10 cellular contexts compared by ENCODE assay signal in the genomic region with DNA sequence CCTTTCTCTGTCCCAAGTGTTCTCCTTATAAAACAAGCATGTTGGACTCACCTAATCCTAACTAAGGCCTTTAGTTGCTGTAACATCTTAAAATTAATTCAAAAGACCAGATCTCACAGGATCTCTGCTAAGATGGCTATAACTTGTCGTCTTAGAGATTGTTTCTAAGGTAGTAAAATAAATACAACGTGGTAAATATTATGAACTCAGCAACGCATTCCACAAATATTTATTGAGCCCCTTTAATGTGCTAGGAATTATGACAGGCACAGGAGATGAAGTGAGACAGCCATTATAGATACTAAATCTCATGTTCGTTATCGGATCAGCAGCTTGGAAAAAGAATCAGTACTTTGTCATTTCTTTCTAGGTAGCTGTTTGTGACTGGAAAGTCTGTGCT. TPM values are rescaled to one million over a fixed set of nuclear protein-coding genes. Genes with fewer than 3 reads are reported as not detected.
DNase-seq lines count a peak whose midpoint lies in the region; ATAC-seq and TF ChIP-seq lines count a peak whose summit lies in the region.
"Had no signal": no experiment of that assay in that cellular context is flagged by ENCODE, and none has a peak within 500 bp of the region (broad histone marks: within the 10 kb centered on the region; RNA-seq: fewer than 3 reads in every experiment).

No MANE protein-coding gene starts in this region.

- CTCF ChIA-PET in CD8-positive, alpha-beta T cell (lab: Charles Lee): interaction anchor here (1.0 to 1.5 kb wide), 5 partner anchors 11 to 96 kb away, joined by 3 to 5 read pairs (median 4); a partner anchor contains a TSS

- intact Hi-C loops in CD8-positive, alpha-beta T cell (cut with DNase I, micrococcal nuclease): loop anchor here in 1 of 2 experiments (1.0 to 2.0 kb wide), 4 partner anchors 21 to 83 kb away; a partner anchor contains a TSS

- H3K27me3 Mint-ChIP-seq in CD8-positive, alpha-beta T cell (ENCODE audit: low read depth): no peaks in the 10 kb centered on the region
- H3K27me3 Mint-ChIP-seq in brain (no peaks in the 10 kb centered on the region), GM23338 (ENCODE audit: insufficient read depth, low read depth, poor library complexity) (peaks cover 9% of the 10 kb centered on the region)

- peak overlapping the region; percentile 38 for H3K27ac ChIP-seq in CD8-positive, alpha-beta T cell (ENCODE audit: low read depth, low read length)
- H3K27ac ChIP-seq in GM23338 (ENCODE audit: low read depth): no peak overlapping the region

- H3K36me3 Mint-ChIP-seq in CD8-positive, alpha-beta T cell: no peaks in the 10 kb centered on the region
- H3K36me3 Mint-ChIP-seq in brain: no peaks in the 10 kb centered on the region
- H3K36me3 Mint-ChIP-seq in GM23338 (ENCODE audit: low read depth): no peaks in the 10 kb centered on the region

- H3K27ac Mint-ChIP-seq in CD8-positive, alpha-beta T cell: peak overlapping the region; percentile 88
- peak overlapping the region in 4 of 5 experiments; percentile 35 to 80 (median 51) for H3K27ac Mint-ChIP-seq in brain
- no peak overlapping the region for H3K27ac Mint-ChIP-seq in GM23338

- no peaks in the 10 kb centered on the region for H4K20me1 ChIP-seq in GM23338 (replicated peaks; ENCODE audit: insufficient read depth)

- H3K27me3 ChIP-seq in CD8-positive, alpha-beta T cell (ENCODE audit: insufficient read depth, low read length): no peaks in the 10 kb centered on the region
- H3K27me3 ChIP-seq in GM23338 (ENCODE audit: insufficient read depth): peaks cover 5% of the 10 kb centered on the region; the same call in 1 of the 2 replicates

- no peaks in the 10 kb centered on the region for H3K79me2 ChIP-seq in GM23338 (replicated peaks; ENCODE audit: insufficient read depth)

- H3K4me1 Mint-ChIP-seq in CD8-positive, alpha-beta T cell (ENCODE audit: low read depth): peaks cover 75% of the 10 kb centered on the region
- peaks cover 12% of the 10 kb centered on the region for H3K4me1 Mint-ChIP-seq in brain
- peaks cover 7% of the 10 kb centered on the region; the same call in 2 of the 3 replicates for H3K4me1 Mint-ChIP-seq in GM23338

- H2AFZ ChIP-seq in GM23338: no peak overlapping the region

- peaks cover 75% of the 10 kb centered on the region for H3K4me1 ChIP-seq in CD8-positive, alpha-beta T cell (ENCODE audit: insufficient read depth, low read length)
- no peaks in the 10 kb centered on the region; the same call in 1 of the 2 replicates for H3K4me1 ChIP-seq in GM23338 (ENCODE audit: insufficient read depth)

- no peaks in the 10 kb centered on the region for H3K9me2 ChIP-seq in GM23338 (ENCODE audit: insufficient read depth)

- peaks cover 3% of the 10 kb centered on the region for H3K9me3 Mint-ChIP-seq in CD8-positive, alpha-beta T cell
- H3K9me3 Mint-ChIP-seq in brain (peaks cover 0 to 7% (median 0%) of the 10 kb centered on the region in 5 experiments), GM23338 (no peaks in the 10 kb centered on the region)

- H3K4me3 ChIP-seq in CD8-positive, alpha-beta T cell (ENCODE audit: low read depth, low read length): peak overlapping the region; percentile 8
- H3K4me3 ChIP-seq in GM23338 (no peak overlapping the region), foreskin fibroblast (ENCODE audit: low read depth in 1 of 2, low read length in 2 of 2) (no peak overlapping the region)

- no peaks in the 10 kb centered on the region for H3K36me3 ChIP-seq in CD8-positive, alpha-beta T cell (ENCODE audit: insufficient read depth, low read length)
- no peaks in the 10 kb centered on the region for H3K36me3 ChIP-seq in GM23338 (ENCODE audit: insufficient read depth)

- no peak for TF ChIP-seq CTCF in CD8-positive, alpha-beta T cell (IDR thresholded peaks at IDR 0.05)
- no peak for TF ChIP-seq CTCF in brain (conservative IDR thresholded peaks at IDR 0.05)
- TF ChIP-seq CTCF in omental fat pad (IDR thresholded peaks at IDR 0.05): no peak
- TF ChIP-seq CTCF in GM23338 (conservative IDR thresholded peaks at IDR 0.05; ENCODE audit: low read depth in 2 of 2): no peak
- no peak for TF ChIP-seq CTCF in foreskin fibroblast (IDR thresholded peaks at IDR 0.05; ENCODE audit: low read depth, low read length)

- H3F3A ChIP-seq in GM23338 (replicated peaks; ENCODE audit: low read depth): no peaks in the 10 kb centered on the region

- H3K4me3 Mint-ChIP-seq in CD8-positive, alpha-beta T cell: peak overlapping the region; percentile 58
- no peak overlapping the region for H3K4me3 Mint-ChIP-seq in brain
- no peak overlapping the region for H3K4me3 Mint-ChIP-seq in GM23338

- H3K9me3 ChIP-seq in CD8-positive, alpha-beta T cell (ENCODE audit: low read length): no peaks in the 10 kb centered on the region

- no peak for ATAC-seq in CD8-positive, alpha-beta T cell
- ATAC-seq in HG02973 (IDR thresholded peaks at IDR 0.05; ENCODE audit: unreplicated experiment) (peak; percentile 15), omental fat pad (ENCODE audit: low FRiP score) (peak; percentile 30), GM23338 (no peak), HG03432 (IDR thresholded peaks at IDR 0.05; ENCODE audit: unreplicated experiment) (no peak)

- no peak overlapping the region for H3K4me2 ChIP-seq in GM23338

- no peak for DNase-seq in CD8-positive, alpha-beta T cell
- no peak for DNase-seq in omental fat pad (ENCODE audit: low spot score)
- no peak for DNase-seq in NCI-H526 treated with DMSO at 0.1 percent for 48 hours (lab: John Stamatoyannopoulos, UW)
- no peak for DNase-seq in GM23338 (ENCODE audit: low spot score)
- no peak for DNase-seq in foreskin fibroblast
- DNase-seq: NK-92 treated with Interleukin-12 subunit alpha and Interleukin-12 subunit beta, amount 100 ng/mL, for 24 hours; stimulated activated CD4-positive, alpha-beta T cell treated with anti-CD3 and anti-CD28 coated beads, Interleukin-2, amount 100 ng/mL, for 24 hours had no signal

- POLR2A ChIA-PET in CD8-positive, alpha-beta T cell (lab: Charles Lee): interaction anchor here (0.9 to 1.0 kb wide), 2 partner anchors 29 to 85 kb away, joined by 3 to 4 read pairs; no protein-coding TSS in a partner anchor

TF ChIP-seq in GM23338, 12 proteins besides CTCF, POLR2A, EP300 and RAD21:
- no peak for TF ChIP-seq POLR2AphosphoS5 (IDR thresholded peaks at IDR 0.05; ENCODE audit: low read depth)
- TF ChIP-seq, protein P1, sequence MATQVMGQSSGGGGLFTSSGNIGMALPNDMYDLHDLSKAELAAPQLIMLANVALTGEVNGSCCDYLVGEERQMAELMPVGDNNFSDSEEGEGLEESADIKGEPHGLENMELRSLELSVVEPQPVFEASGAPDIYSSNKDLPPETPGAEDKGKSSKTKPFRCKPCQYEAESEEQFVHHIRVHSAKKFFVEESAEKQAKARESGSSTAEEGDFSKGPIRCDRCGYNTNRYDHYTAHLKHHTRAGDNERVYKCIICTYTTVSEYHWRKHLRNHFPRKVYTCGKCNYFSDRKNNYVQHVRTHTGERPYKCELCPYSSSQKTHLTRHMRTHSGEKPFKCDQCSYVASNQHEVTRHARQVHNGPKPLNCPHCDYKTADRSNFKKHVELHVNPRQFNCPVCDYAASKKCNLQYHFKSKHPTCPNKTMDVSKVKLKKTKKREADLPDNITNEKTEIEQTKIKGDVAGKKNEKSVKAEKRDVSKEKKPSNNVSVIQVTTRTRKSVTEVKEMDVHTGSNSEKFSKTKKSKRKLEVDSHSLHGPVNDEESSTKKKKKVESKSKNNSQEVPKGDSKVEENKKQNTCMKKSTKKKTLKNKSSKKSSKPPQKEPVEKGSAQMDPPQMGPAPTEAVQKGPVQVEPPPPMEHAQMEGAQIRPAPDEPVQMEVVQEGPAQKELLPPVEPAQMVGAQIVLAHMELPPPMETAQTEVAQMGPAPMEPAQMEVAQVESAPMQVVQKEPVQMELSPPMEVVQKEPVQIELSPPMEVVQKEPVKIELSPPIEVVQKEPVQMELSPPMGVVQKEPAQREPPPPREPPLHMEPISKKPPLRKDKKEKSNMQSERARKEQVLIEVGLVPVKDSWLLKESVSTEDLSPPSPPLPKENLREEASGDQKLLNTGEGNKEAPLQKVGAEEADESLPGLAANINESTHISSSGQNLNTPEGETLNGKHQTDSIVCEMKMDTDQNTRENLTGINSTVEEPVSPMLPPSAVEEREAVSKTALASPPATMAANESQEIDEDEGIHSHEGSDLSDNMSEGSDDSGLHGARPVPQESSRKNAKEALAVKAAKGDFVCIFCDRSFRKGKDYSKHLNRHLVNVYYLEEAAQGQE (IDR thresholded peaks at IDR 0.05; ENCODE audit: unreplicated experiment): no peak
- TF ChIP-seq, protein P2, sequence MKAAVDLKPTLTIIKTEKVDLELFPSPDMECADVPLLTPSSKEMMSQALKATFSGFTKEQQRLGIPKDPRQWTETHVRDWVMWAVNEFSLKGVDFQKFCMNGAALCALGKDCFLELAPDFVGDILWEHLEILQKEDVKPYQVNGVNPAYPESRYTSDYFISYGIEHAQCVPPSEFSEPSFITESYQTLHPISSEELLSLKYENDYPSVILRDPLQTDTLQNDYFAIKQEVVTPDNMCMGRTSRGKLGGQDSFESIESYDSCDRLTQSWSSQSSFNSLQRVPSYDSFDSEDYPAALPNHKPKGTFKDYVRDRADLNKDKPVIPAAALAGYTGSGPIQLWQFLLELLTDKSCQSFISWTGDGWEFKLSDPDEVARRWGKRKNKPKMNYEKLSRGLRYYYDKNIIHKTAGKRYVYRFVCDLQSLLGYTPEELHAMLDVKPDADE (IDR thresholded peaks at IDR 0.05): no peak
- TF ChIP-seq ZNF114 (CRISPR knock-in tag; IDR thresholded peaks at IDR 0.05): no peak
- no peak for TF ChIP-seq ZNF331 (CRISPR knock-in tag; IDR thresholded peaks at IDR 0.05; ENCODE audit: low read depth)
- TF ChIP-seq JUNB (IDR thresholded peaks at IDR 0.05; ENCODE audit: unreplicated experiment): no peak

RNA-seq across cellular contexts. Expression of a gene that starts 20.8 kb away (rescaled TPM):
- total RNA-seq in CD8-positive, alpha-beta T cell: 1 to 10 TPM; 6.2 to 6.8 TPM
- polyA plus RNA-seq in brain (ENCODE audit: insufficient read depth, low read depth, low replicate concordance) (134 TPM), GM23338 (2016; fragmentation: Nextera tagmentation; extraction: Ambion mirVana) (147 and 157 TPM in 2 replicates)
- total RNA-seq in omental fat pad: 10 to 100 TPM; 24.8 to 43.0 (median 32.3) TPM
- total RNA-seq in GM23338 (2014; rRNA removed; shearing (Covaris generic)): 328 and 369 TPM in 2 replicates

RNA-seq across cellular contexts. Expression of a gene that starts 56.6 kb away (rescaled TPM):
- total RNA-seq in CD8-positive, alpha-beta T cell: 1 to 10 TPM; 1.8 to 2.2 TPM
- polyA plus RNA-seq in brain (ENCODE audit: insufficient read depth, low read depth, low replicate concordance): 63.5 TPM
- total RNA-seq in omental fat pad: 1 to 10 TPM; 1.5 to 7.9 (median 3.6) TPM
- total RNA-seq in GM23338 (2014; rRNA removed; shearing (Covaris generic)): 10.8 and 11.2 TPM in 2 replicates
- polyA plus RNA-seq in GM23338 (2016; fragmentation: Nextera tagmentation; extraction: Ambion mirVana): 3.6 and 3.7 TPM in 2 replicates

Comparison
In these comparisons a context has a peak if more than half of its experiments do, and no peak if none do; other contexts are left out.
1. ATAC-seq: peak in HG02973 (single experiment) and omental fat pad (single experiment); none in CD8-positive, alpha-beta T cell (single experiment), GM23338 (single experiment) and HG03432 (single experiment).